Comparison of ENCODE assay signal across 27 cellular contexts in genomic region chr10:70704211-70704610, GRCh38. TPM values are rescaled to one million over a fixed set of nuclear protein-coding genes. Genes with fewer than 3 reads are reported as not detected.
"Had no signal": no experiment of that assay in that cellular context is flagged by ENCODE, and none has a peak within 500 bp of the region (broad histone marks: within the 10 kb centered on the region; RNA-seq: fewer than 3 reads in every experiment).

No MANE protein-coding gene starts in this region.

- H3K9me3 ChIP-seq: left lung, lower lobe of right lung, ovary, right atrium auricular region, right lobe of liver, tibial nerve, upper lobe of left lung had no signal

- ATAC-seq: left colon; left lung; right lobe of liver; stimulated activated naive B cell treated with anti-CD40 and anti-IgM and Interleukin-4, amounts not matched to agents 10 μg/mL and 1 μg/mL and 100 μg/mL, for 72 hours; stimulated activated naive CD8-positive, alpha-beta T cell treated with anti-CD3 and anti-CD28 coated beads, Interleukin-15, Interleukin-2, amounts not matched to agents 100 U/mL and 50 U/mL, for 24 hours had no signal

- H3K36me3 ChIP-seq: left lung, lower lobe of right lung, neural progenitor cell, ovary, right atrium auricular region, right lobe of liver, tibial nerve, upper lobe of left lung had no signal

- H3K27ac ChIP-seq: left lung, lower lobe of right lung, neural progenitor cell, ovary, right atrium auricular region, right lobe of liver, tibial nerve, upper lobe of left lung had no signal

- H3K4me3 ChIP-seq: left lung, lower lobe of right lung, neural progenitor cell, ovary, right atrium auricular region, right lobe of liver, smooth muscle cell, tibial nerve, upper lobe of left lung had no signal

- H3K4me2 ChIP-seq: neural progenitor cell, smooth muscle cell had no signal

- FAIRE-seq: islet of Langerhans, kidney had no signal

- DNase-seq: hypothalamus; immature natural killer cell; kidney; left colon; lower lobe of right lung; mammary epithelial cell; mesendoderm; naive B cell; natural killer cell; nephron progenitor cell; ovary; stimulated activated CD4-positive, alpha-beta T cell treated with anti-CD3 and anti-CD28 coated beads, Interleukin-1b, Interleukin-23, amount 100 ng/mL, for 48 hours; stimulated activated CD4-positive, alpha-beta T cell treated with anti-CD3 and anti-CD28 coated beads, Interleukin-2, amount 100 ng/mL, for 48 hours; stimulated activated CD4-positive, alpha-beta T cell treated with anti-CD3 and anti-CD28 coated beads, Interleukin-4, amount 100 ng/mL, for 4 hours; stimulated activated CD8-positive, alpha-beta memory T cell treated with anti-CD3 and anti-CD28 coated beads, Interleukin-4, amount 100 ng/mL, for 48 hours; stimulated activated naive B cell treated with anti-CD40 and anti-IgM and Interleukin-4, amounts not matched to agents 10 μg/mL and 1 μg/mL and 100 μg/mL, for 72 hours; stimulated activated naive CD8-positive, alpha-beta T cell treated with anti-CD3 and anti-CD28 coated beads, Interleukin-15, Interleukin-2, amounts not matched to agents 100 U/mL and 50 U/mL, for 24 hours; upper lobe of left lung had no signal

- H3K27me3 ChIP-seq: left lung, neural progenitor cell, ovary, right atrium auricular region, right lobe of liver, tibial nerve, upper lobe of left lung had no signal

- H3K9ac ChIP-seq: neural progenitor cell had no signal

- H3K4me1 ChIP-seq: left lung, lower lobe of right lung, neural progenitor cell, right atrium auricular region, right lobe of liver, upper lobe of left lung had no signal

RNA-seq across cellular contexts. Expression of gene ADAMTS14, which starts 31.9 kb away (rescaled TPM):
- total RNA-seq: mononuclear cell, right atrium auricular region, subcutaneous adipose tissue had no signal
